1 cellular context compared by ENCODE assay signal in genomic region chr9:70802206-70802605, GRCh38.
TF ChIP-seq lines count a peak whose summit lies in the region.

No MANE protein-coding gene starts in this region.

TF ChIP-seq in HepG2, 621 proteins besides CTCF, POLR2A, EP300 and RAD21:
- TF ChIP-seq JDP2 (CRISPR knock-in tag; IDR thresholded peaks at IDR 0.05; ENCODE audit: borderline replicate concordance) = no peak
- peak; percentile 40; the same call in 1 of the 2 replicates for TF ChIP-seq CEBPB (IDR thresholded peaks at IDR 0.05; ENCODE audit: borderline replicate concordance, low read depth, low read length)
